ENCODE assay signal across 9 cellular contexts in the genomic region with DNA sequence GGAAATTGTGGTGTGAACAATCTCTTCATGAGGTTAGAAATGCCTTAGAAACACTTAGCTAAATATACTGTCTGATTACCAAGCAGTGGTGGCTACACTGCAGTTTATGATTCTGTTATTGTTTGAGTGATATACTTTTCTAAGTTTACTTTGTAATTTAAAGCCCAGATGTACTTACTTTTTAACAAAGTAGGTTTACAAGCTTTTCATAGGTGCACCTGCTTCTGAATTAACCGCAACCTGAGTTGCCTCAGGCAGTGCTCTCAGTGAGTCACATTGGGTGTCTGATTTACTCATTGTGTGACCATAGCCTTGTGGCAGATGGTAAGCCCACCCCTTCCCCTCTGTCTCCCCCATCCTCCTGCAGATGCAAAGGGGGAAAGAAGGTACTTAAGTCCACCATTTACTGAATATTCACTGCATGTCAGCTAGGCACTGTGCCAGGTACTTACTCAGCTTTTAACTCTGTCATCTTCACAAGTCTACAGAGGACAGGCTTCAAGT. TPM values are rescaled to one million over a fixed set of nuclear protein-coding genes. Genes with fewer than 3 reads are reported as not detected.
DNase-seq lines count a peak whose midpoint lies in the region; ATAC-seq lines count a peak whose summit lies in the region.
"Had no signal": no experiment of that assay in that cellular context is flagged by ENCODE, and none has a peak within 500 bp of the region (broad histone marks: within the 10 kb centered on the region; RNA-seq: fewer than 3 reads in every experiment).

No MANE protein-coding gene starts in this region.

- H3K4me3 Mint-ChIP-seq in stimulated activated effector memory CD8-positive, alpha-beta T cell treated with anti-CD3 and anti-CD28 coated beads, Interleukin-12 subunit alpha, Interleukin-12 subunit beta, amount 100 ng/mL, for 72 hours: no peak overlapping the region

- no peak overlapping the region for H3K27ac Mint-ChIP-seq in stimulated activated effector memory CD8-positive, alpha-beta T cell treated with anti-CD3 and anti-CD28 coated beads, Interleukin-12 subunit alpha, Interleukin-12 subunit beta, amount 100 ng/mL, for 72 hours
- H3K27ac Mint-ChIP-seq: IgD-negative memory B cell had no signal

- ATAC-seq in HG02759 (IDR thresholded peaks at IDR 0.05; ENCODE audit: unreplicated experiment): peak; percentile 62
- peak; percentile 84 for ATAC-seq in stimulated activated effector memory CD8-positive, alpha-beta T cell treated with anti-CD3 and anti-CD28 coated beads, Interleukin-12 subunit alpha, Interleukin-12 subunit beta, amount 100 ng/mL, for 72 hours
- ATAC-seq in HG03196 (IDR thresholded peaks at IDR 0.05; ENCODE audit: unreplicated experiment): no peak

- peaks cover 10% of the 10 kb centered on the region for H3K4me1 Mint-ChIP-seq in stimulated activated effector memory CD8-positive, alpha-beta T cell treated with anti-CD3 and anti-CD28 coated beads, Interleukin-12 subunit alpha, Interleukin-12 subunit beta, amount 100 ng/mL, for 72 hours

- H3K36me3 Mint-ChIP-seq in stimulated activated effector memory CD8-positive, alpha-beta T cell treated with anti-CD3 and anti-CD28 coated beads, Interleukin-12 subunit alpha, Interleukin-12 subunit beta, amount 100 ng/mL, for 72 hours: no peaks in the 10 kb centered on the region
- H3K36me3 Mint-ChIP-seq: IgD-negative memory B cell had no signal

- H3K9me3 Mint-ChIP-seq in stimulated activated effector memory CD8-positive, alpha-beta T cell treated with anti-CD3 and anti-CD28 coated beads, Interleukin-12 subunit alpha, Interleukin-12 subunit beta, amount 100 ng/mL, for 72 hours: no peaks in the 10 kb centered on the region
- H3K9me3 Mint-ChIP-seq: IgD-negative memory B cell had no signal

- in situ Hi-C loops in T47D (cut with HindIII; ENCODE audit: low pct_unique_long_range_greater_than_20kb, low sequenced_read_pairs): no loop called here

- peak; percentile 79 for DNase-seq in NCI-H2171 treated with DMSO at 0.1 percent for 48 hours (lab: John Stamatoyannopoulos, UW)
- peak; percentile 44 to 85 for DNase-seq in T47D (ENCODE audit: low read depth in 1 of 2, low spot score in 1 of 2)
- no peak for DNase-seq in stimulated activated effector memory CD8-positive, alpha-beta T cell treated with anti-CD3 and anti-CD28 coated beads, Interleukin-12 subunit alpha, Interleukin-12 subunit beta, amount 100 ng/mL, for 72 hours (ENCODE audit: low spot score in 2 of 2)
- DNase-seq in occipital lobe (lab: John Stamatoyannopoulos, UW): no peak
- no peak for DNase-seq in stimulated activated CD8-positive, alpha-beta memory T cell treated with anti-CD3 and anti-CD28 coated beads, Interleukin-4, amount 100 ng/mL, for 48 hours
- no peak for DNase-seq in islet precursor cell

RNA-seq across cellular contexts. Expression of a gene that starts 9.0 kb away (rescaled TPM):
- total RNA-seq in occipital lobe: 388 TPM

Comparison
In these comparisons a context has a peak if more than half of its experiments do, and no peak if none do; other contexts are left out.
1. DNase-seq: peak in NCI-H2171 treated with DMSO at 0.1 percent for 48 hours (single experiment) and T47D (2 of 2); none in stimulated activated effector memory CD8-positive, alpha-beta T cell treated with anti-CD3 and anti-CD28 coated beads, Interleukin-12 subunit alpha, Interleukin-12 subunit beta, amount 100 ng/mL, for 72 hours (0 of 2), occipital lobe (single experiment), stimulated activated CD8-positive, alpha-beta memory T cell treated with anti-CD3 and anti-CD28 coated beads, Interleukin-4, amount 100 ng/mL, for 48 hours (single experiment) and islet precursor cell (single experiment).